17 cellular contexts compared by ENCODE assay signal in genomic region chr19:896434-896833, GRCh38. TPM values are rescaled to one million over a fixed set of nuclear protein-coding genes. Genes with fewer than 3 reads are reported as not detected.
DNase-seq lines count a peak whose midpoint lies in the region; ATAC-seq and TF ChIP-seq lines count a peak whose summit lies in the region.
"Had no signal": no experiment of that assay in that cellular context is flagged by ENCODE, and none has a peak within 500 bp of the region (broad histone marks: within the 10 kb centered on the region; RNA-seq: fewer than 3 reads in every experiment).

No MANE protein-coding gene starts in this region.

- peaks cover 20% of the 10 kb centered on the region for H3K4me1 Mint-ChIP-seq in activated CD4-positive, alpha-beta memory T cell treated with anti-CD3 and anti-CD28 coated beads, Interleukin-2, amount 10 ng/mL, durations not matched to agents 7 days and 5 days
- H3K4me1 Mint-ChIP-seq in activated CD4-positive, alpha-beta memory T cell treated with anti-CD3 and anti-CD28 coated beads for 36 hours (ENCODE audit: low read depth) = peaks cover 16% of the 10 kb centered on the region
- H3K4me1 Mint-ChIP-seq in brain = peaks cover 19% of the 10 kb centered on the region
- peaks cover 0 to 37% (median 19%) of the 10 kb centered on the region in 7 donors for H3K4me1 Mint-ChIP-seq in naive thymus-derived CD4-positive, alpha-beta T cell
- H3K4me1 Mint-ChIP-seq in stimulated activated effector memory CD8-positive, alpha-beta T cell treated with anti-CD3 and anti-CD28 coated beads, Interleukin-12 subunit alpha, Interleukin-12 subunit beta, amount 100 ng/mL, for 72 hours = peaks cover 21% of the 10 kb centered on the region

- no peaks in the 10 kb centered on the region for H3K27me3 ChIP-seq in naive thymus-derived CD4-positive, alpha-beta T cell (ENCODE audit: control insufficient read depth in 2 of 2, insufficient read depth in 2 of 2, low read length in 2 of 2)
- H3K27me3 ChIP-seq: BLaER1 had no signal

- H3K4me1 ChIP-seq in naive thymus-derived CD4-positive, alpha-beta T cell (ENCODE audit: control insufficient read depth in 2 of 2, insufficient read depth in 2 of 2, low read length in 2 of 2) = peaks cover 3 to 15% of the 10 kb centered on the region in 2 donors

- H3K4me3 Mint-ChIP-seq in activated CD4-positive, alpha-beta memory T cell treated with anti-CD3 and anti-CD28 coated beads, Interleukin-2, amount 10 ng/mL, durations not matched to agents 7 days and 5 days = no peak overlapping the region
- no peak overlapping the region for H3K4me3 Mint-ChIP-seq in activated CD4-positive, alpha-beta memory T cell treated with anti-CD3 and anti-CD28 coated beads for 36 hours
- H3K4me3 Mint-ChIP-seq in brain = no peak overlapping the region
- peak overlapping the region in 1 of 10 donors; percentile 33 for H3K4me3 Mint-ChIP-seq in naive thymus-derived CD4-positive, alpha-beta T cell
- H3K4me3 Mint-ChIP-seq in stimulated activated effector memory CD8-positive, alpha-beta T cell treated with anti-CD3 and anti-CD28 coated beads, Interleukin-12 subunit alpha, Interleukin-12 subunit beta, amount 100 ng/mL, for 72 hours = no peak overlapping the region
- H3K4me3 Mint-ChIP-seq: GM23338 had no signal

- H3K27ac ChIP-seq in naive thymus-derived CD4-positive, alpha-beta T cell (ENCODE audit: low read depth, low read length) = no peak overlapping the region
- H3K27ac ChIP-seq: 22Rv1, BLaER1 had no signal

- intact Hi-C loops in activated CD4-positive, alpha-beta memory T cell treated with anti-CD3 and anti-CD28 coated beads for 36 hours (cut with micrococcal nuclease) = no loop called here
- intact Hi-C loops in naive thymus-derived CD4-positive, alpha-beta T cell (cut with micrococcal nuclease) = no loop called here

- no peaks in the 10 kb centered on the region for H3K9me3 ChIP-seq in naive thymus-derived CD4-positive, alpha-beta T cell (ENCODE audit: control insufficient read depth in 2 of 3, low read length in 3 of 3)
- H3K9me3 ChIP-seq: BLaER1 had no signal

- CTCF ChIA-PET in activated CD4-positive, alpha-beta memory T cell treated with anti-CD3 and anti-CD28 coated beads, Interleukin-2, amount 10 ng/mL, durations not matched to agents 7 days and 5 days (lab: Charles Lee) = no interaction called here
- CTCF ChIA-PET in activated CD4-positive, alpha-beta memory T cell treated with anti-CD3 and anti-CD28 coated beads for 36 hours (lab: Charles Lee) = no interaction called here
- CTCF ChIA-PET in naive thymus-derived CD4-positive, alpha-beta T cell (lab: Charles Lee) = interaction anchor here (1.0 to 1.2 kb wide), 2 partner anchors 12 kb away, joined by 3 to 4 read pairs; no protein-coding TSS in a partner anchor

- DNase-seq in activated CD4-positive, alpha-beta memory T cell treated with anti-CD3 and anti-CD28 coated beads, Interleukin-2, amount 10 ng/mL, durations not matched to agents 7 days and 5 days = no peak
- DNase-seq in activated CD4-positive, alpha-beta memory T cell treated with anti-CD3 and anti-CD28 coated beads for 36 hours = no peak
- DNase-seq in naive thymus-derived CD4-positive, alpha-beta T cell = no peak
- DNase-seq in stimulated activated effector memory CD8-positive, alpha-beta T cell treated with anti-CD3 and anti-CD28 coated beads, Interleukin-12 subunit alpha, Interleukin-12 subunit beta, amount 100 ng/mL, for 72 hours (ENCODE audit: low spot score in 2 of 2) = no peak
- DNase-seq in activated gamma-delta T cell treated with Interleukin-2 at 50 U/mL for 16 hours (no peak), hippocampal formation (lab: John Stamatoyannopoulos, UW) (no peak), middle frontal gyrus (ENCODE audit: extremely low spot score, low spot score) (no peak)
- DNase-seq: Calu3, DMS 273 treated with DMSO at 0.1 percent for 48 hours, H7 had no signal

- H3K36me3 Mint-ChIP-seq in activated CD4-positive, alpha-beta memory T cell treated with anti-CD3 and anti-CD28 coated beads, Interleukin-2, amount 10 ng/mL, durations not matched to agents 7 days and 5 days (ENCODE audit: low read depth) = peaks cover 24% of the 10 kb centered on the region
- H3K36me3 Mint-ChIP-seq in activated CD4-positive, alpha-beta memory T cell treated with anti-CD3 and anti-CD28 coated beads for 36 hours = peaks cover 16% of the 10 kb centered on the region
- H3K36me3 Mint-ChIP-seq in brain = peaks cover 11% of the 10 kb centered on the region
- peaks cover 0 to 8% (median 5%) of the 10 kb centered on the region in 5 donors for H3K36me3 Mint-ChIP-seq in naive thymus-derived CD4-positive, alpha-beta T cell
- peaks cover 50% of the 10 kb centered on the region for H3K36me3 Mint-ChIP-seq in stimulated activated effector memory CD8-positive, alpha-beta T cell treated with anti-CD3 and anti-CD28 coated beads, Interleukin-12 subunit alpha, Interleukin-12 subunit beta, amount 100 ng/mL, for 72 hours

- H3K36me3 ChIP-seq in naive thymus-derived CD4-positive, alpha-beta T cell (ENCODE audit: control insufficient read depth in 2 of 3, insufficient read depth in 3 of 3, low read length in 3 of 3) = peaks cover 0 to 47% (median 9%) of the 10 kb centered on the region in 3 experiments

- ATAC-seq in naive thymus-derived CD4-positive, alpha-beta T cell = no peak
- ATAC-seq in stimulated activated effector memory CD8-positive, alpha-beta T cell treated with anti-CD3 and anti-CD28 coated beads, Interleukin-12 subunit alpha, Interleukin-12 subunit beta, amount 100 ng/mL, for 72 hours = no peak
- ATAC-seq: GM23338 had no signal

- no peak overlapping the region for H3K4me3 ChIP-seq in naive thymus-derived CD4-positive, alpha-beta T cell (ENCODE audit: low read length)
- H3K4me3 ChIP-seq: BLaER1, GM23338 had no signal

- H3K27me3 Mint-ChIP-seq in activated CD4-positive, alpha-beta memory T cell treated with anti-CD3 and anti-CD28 coated beads, Interleukin-2, amount 10 ng/mL, durations not matched to agents 7 days and 5 days = no peaks in the 10 kb centered on the region
- H3K27me3 Mint-ChIP-seq in activated CD4-positive, alpha-beta memory T cell treated with anti-CD3 and anti-CD28 coated beads for 36 hours = peaks cover 3% of the 10 kb centered on the region
- H3K27me3 Mint-ChIP-seq in brain = no peaks in the 10 kb centered on the region
- H3K27me3 Mint-ChIP-seq in naive thymus-derived CD4-positive, alpha-beta T cell = peaks cover 0 to 4% (median 0%) of the 10 kb centered on the region in 5 donors

- no peak for TF ChIP-seq CTCF in brain (conservative IDR thresholded peaks at IDR 0.05)

- POLR2A ChIA-PET in activated CD4-positive, alpha-beta memory T cell treated with anti-CD3 and anti-CD28 coated beads, Interleukin-2, amount 10 ng/mL, durations not matched to agents 7 days and 5 days (lab: Charles Lee) = interaction anchor here (5.0 kb wide), 1 partner anchor 11 kb away, joined by 79 read pairs; no protein-coding TSS in a partner anchor
- POLR2A ChIA-PET in activated CD4-positive, alpha-beta memory T cell treated with anti-CD3 and anti-CD28 coated beads for 36 hours (lab: Charles Lee) = no interaction called here
- POLR2A ChIA-PET in naive thymus-derived CD4-positive, alpha-beta T cell (lab: Charles Lee) = interaction anchor here (0.7 to 6.7 kb wide), 6 partner anchors 10 to 1950 kb away, joined by 3 to 196 read pairs (median 3); partner anchors contain the start of genes KISS1R and R3HDM4

- H3K9me3 Mint-ChIP-seq in activated CD4-positive, alpha-beta memory T cell treated with anti-CD3 and anti-CD28 coated beads, Interleukin-2, amount 10 ng/mL, durations not matched to agents 7 days and 5 days = no peaks in the 10 kb centered on the region
- H3K9me3 Mint-ChIP-seq in activated CD4-positive, alpha-beta memory T cell treated with anti-CD3 and anti-CD28 coated beads for 36 hours = no peaks in the 10 kb centered on the region
- peaks cover 0 to 4% (median 0%) of the 10 kb centered on the region in 5 experiments for H3K9me3 Mint-ChIP-seq in brain
- H3K9me3 Mint-ChIP-seq in naive thymus-derived CD4-positive, alpha-beta T cell = peaks cover 0 to 8% (median 0%) of the 10 kb centered on the region in 11 donors
- H3K9me3 Mint-ChIP-seq in stimulated activated effector memory CD8-positive, alpha-beta T cell treated with anti-CD3 and anti-CD28 coated beads, Interleukin-12 subunit alpha, Interleukin-12 subunit beta, amount 100 ng/mL, for 72 hours = no peaks in the 10 kb centered on the region

- H3K27ac Mint-ChIP-seq in activated CD4-positive, alpha-beta memory T cell treated with anti-CD3 and anti-CD28 coated beads, Interleukin-2, amount 10 ng/mL, durations not matched to agents 7 days and 5 days = peak overlapping the region; percentile 44
- no peak overlapping the region for H3K27ac Mint-ChIP-seq in activated CD4-positive, alpha-beta memory T cell treated with anti-CD3 and anti-CD28 coated beads for 36 hours
- peak overlapping the region in 3 of 5 experiments; percentile 49 to 81 (median 52) for H3K27ac Mint-ChIP-seq in brain
- peak overlapping the region in 5 of 9 donors; percentile 26 to 80 (median 38) for H3K27ac Mint-ChIP-seq in naive thymus-derived CD4-positive, alpha-beta T cell
- peak overlapping the region; percentile 26 for H3K27ac Mint-ChIP-seq in stimulated activated effector memory CD8-positive, alpha-beta T cell treated with anti-CD3 and anti-CD28 coated beads, Interleukin-12 subunit alpha, Interleukin-12 subunit beta, amount 100 ng/mL, for 72 hours
- H3K27ac Mint-ChIP-seq: GM23338 had no signal

RNA-seq across cellular contexts. Expression of gene RNU6-9, which starts 3.1 kb away (rescaled TPM):
- total RNA-seq in activated CD4-positive, alpha-beta memory T cell treated with anti-CD3 and anti-CD28 coated beads, Interleukin-2, amount 10 ng/mL, durations not matched to agents 7 days and 5 days = not detected
- not detected for total RNA-seq in activated CD4-positive, alpha-beta memory T cell treated with anti-CD3 and anti-CD28 coated beads for 36 hours
- polyA plus RNA-seq in brain (ENCODE audit: insufficient read depth, low read depth, low replicate concordance) = not detected
- not detected for total RNA-seq in naive thymus-derived CD4-positive, alpha-beta T cell
- polyA plus RNA-seq in naive thymus-derived CD4-positive, alpha-beta T cell = not detected
- total RNA-seq: A673, Calu3, Daoy, GM23338, H7, HT-29 had no signal
- polyA plus RNA-seq: GM23338 had no signal

RNA-seq across cellular contexts. Expression of gene MED16, which starts 3.4 kb away (rescaled TPM):
- total RNA-seq in activated CD4-positive, alpha-beta memory T cell treated with anti-CD3 and anti-CD28 coated beads, Interleukin-2, amount 10 ng/mL, durations not matched to agents 7 days and 5 days = 10 to 100 TPM; 62.2 to 64.0 TPM
- 10 to 100 TPM; 58.9 to 62.7 TPM for total RNA-seq in activated CD4-positive, alpha-beta memory T cell treated with anti-CD3 and anti-CD28 coated beads for 36 hours
- 95.1 TPM for polyA plus RNA-seq in brain (ENCODE audit: insufficient read depth, low read depth, low replicate concordance)
- 10 to 100 TPM; 47.5 to 78.2 (median 67.6) TPM for total RNA-seq in naive thymus-derived CD4-positive, alpha-beta T cell
- polyA plus RNA-seq in naive thymus-derived CD4-positive, alpha-beta T cell = 100 to 1,000 TPM in 1 of 2 donors, 10 to 100 TPM in 1; 65.7 to 142 TPM

RNA-seq across cellular contexts. Expression of gene R3HDM4, which starts 16.6 kb away (rescaled TPM):
- 100 to 1,000 TPM; 111 to 116 TPM for total RNA-seq in activated CD4-positive, alpha-beta memory T cell treated with anti-CD3 and anti-CD28 coated beads, Interleukin-2, amount 10 ng/mL, durations not matched to agents 7 days and 5 days
- total RNA-seq in activated CD4-positive, alpha-beta memory T cell treated with anti-CD3 and anti-CD28 coated beads for 36 hours = 10 to 100 TPM; 80.4 to 81.4 TPM
- polyA plus RNA-seq in brain (ENCODE audit: insufficient read depth, low read depth, low replicate concordance) = 96.1 TPM
- total RNA-seq in naive thymus-derived CD4-positive, alpha-beta T cell = 100 to 1,000 TPM; 123 to 219 (median 184) TPM
- polyA plus RNA-seq in naive thymus-derived CD4-positive, alpha-beta T cell = 100 to 1,000 TPM; 195 to 251 TPM

RNA-seq across cellular contexts. Expression of gene KISS1R, which starts 20.7 kb away (rescaled TPM):
- 1 to 10 TPM; 1.8 to 2.3 TPM for total RNA-seq in activated CD4-positive, alpha-beta memory T cell treated with anti-CD3 and anti-CD28 coated beads, Interleukin-2, amount 10 ng/mL, durations not matched to agents 7 days and 5 days
- total RNA-seq in activated CD4-positive, alpha-beta memory T cell treated with anti-CD3 and anti-CD28 coated beads for 36 hours = 10 to 100 TPM in 1 of 2 experiments, 1 to 10 TPM in 1; 9.9 to 10.6 TPM
- polyA plus RNA-seq in brain (ENCODE audit: insufficient read depth, low read depth, low replicate concordance) = 0.73 TPM
- 1 to 10 TPM; 1.1 to 3.0 (median 1.7) TPM for total RNA-seq in naive thymus-derived CD4-positive, alpha-beta T cell
- under 1 TPM; 0.72 to 0.85 TPM for polyA plus RNA-seq in naive thymus-derived CD4-positive, alpha-beta T cell
- total RNA-seq: A673, Calu3, Daoy, HT-29 had no signal

RNA-seq across cellular contexts. Expression of gene ARID3A, which starts 29.4 kb away (rescaled TPM):
- total RNA-seq in activated CD4-positive, alpha-beta memory T cell treated with anti-CD3 and anti-CD28 coated beads, Interleukin-2, amount 10 ng/mL, durations not matched to agents 7 days and 5 days = 10 to 100 TPM; 32.4 to 34.0 TPM
- 10 to 100 TPM; 28.5 to 30.6 TPM for total RNA-seq in activated CD4-positive, alpha-beta memory T cell treated with anti-CD3 and anti-CD28 coated beads for 36 hours
- polyA plus RNA-seq in brain (ENCODE audit: insufficient read depth, low read depth, low replicate concordance) = 3.0 TPM
- total RNA-seq in naive thymus-derived CD4-positive, alpha-beta T cell = 10 to 100 TPM in 3 of 5 experiments, 1 to 10 TPM in 2; 7.1 to 33.1 (median 10.2) TPM
- under 1 TPM; 0.57 to 0.95 TPM for polyA plus RNA-seq in naive thymus-derived CD4-positive, alpha-beta T cell
